In the genomic region with DNA sequence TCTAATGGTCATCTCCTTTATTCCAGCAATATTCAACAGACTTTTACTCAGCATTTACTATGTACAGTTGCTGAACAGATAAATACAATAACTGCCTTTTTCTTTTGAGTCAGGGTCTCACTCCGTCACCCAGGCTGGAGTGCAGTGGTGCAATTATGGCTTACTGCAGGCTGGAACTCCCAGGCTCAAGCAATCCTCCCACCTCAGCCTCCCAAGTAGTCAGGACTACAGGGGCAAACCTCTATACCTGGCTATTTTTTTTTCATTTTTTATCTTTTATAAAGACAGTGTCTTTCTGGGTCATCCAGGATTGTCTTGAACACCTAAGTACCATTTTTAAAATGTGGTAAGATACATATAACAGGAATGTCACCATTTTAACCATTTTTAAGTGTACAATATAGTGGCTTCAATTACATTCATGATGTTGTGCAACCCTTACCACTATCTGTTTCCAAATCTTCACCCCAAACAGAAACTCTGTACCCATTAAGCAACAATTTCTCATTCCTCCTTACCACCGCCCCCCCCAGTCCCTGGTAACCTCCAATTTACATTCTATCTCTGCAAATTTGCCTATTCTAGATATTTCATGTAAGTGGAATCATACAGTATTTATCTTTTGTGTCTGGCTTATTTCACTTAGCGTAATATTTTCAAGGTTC, we compare ENCODE assay signal across 29 cellular contexts.
DNase-seq lines count a peak whose midpoint lies in the region; ATAC-seq lines count a peak whose summit lies in the region.
"Had no signal": no experiment of that assay in that cellular context is flagged by ENCODE, and none has a peak within 500 bp of the region (broad histone marks: within the 10 kb centered on the region; RNA-seq: fewer than 3 reads in every experiment).

No MANE protein-coding gene starts in this region.

- H3K4me1 ChIP-seq in HAP-1, result no peaks in the 10 kb centered on the region
- H3K4me1 ChIP-seq: gastrocnemius medialis, left lung had no signal

- ATAC-seq in left lobe of liver, result peak; percentile 50
- ATAC-seq: A549; CD8-positive, alpha-beta T cell; effector memory CD8-positive, alpha-beta T cell; gastrocnemius medialis; left lung; Right ventricle myocardium inferior; stimulated activated naive CD8-positive, alpha-beta T cell treated with anti-CD3 and anti-CD28 coated beads, Interleukin-15, amount 100 ng/mL, for 72 hours had no signal

- H3K4me3 ChIP-seq in HAP-1, result no peak overlapping the region
- H3K4me3 ChIP-seq: A549, gastrocnemius medialis, left lung, PC-9 had no signal

- H3K9me3 ChIP-seq in HAP-1, result no peaks in the 10 kb centered on the region
- H3K9me3 ChIP-seq: A549, gastrocnemius medialis, left lung had no signal

- no peaks in the 10 kb centered on the region for H3K27me3 ChIP-seq in HAP-1 (ENCODE audit: low read depth)
- H3K27me3 ChIP-seq: gastrocnemius medialis, left lung had no signal

- DNase-seq in AML-193 (lab: John Stamatoyannopoulos, UW) (peak; percentile 89 to 93), MV-4-11 (lab: John Stamatoyannopoulos, UW) (peak; percentile 83), SKM-1 treated with dmso at 0.1 percent for 144 hours (lab: John Stamatoyannopoulos, UW; ENCODE audit: unreplicated experiment) (peak; percentile 31), left lobe of liver (ENCODE audit: low spot score) (no peak), T1000 (lab: John Stamatoyannopoulos, UW) (no peak), A172 (ENCODE audit: low spot score) (no peak), HAP-1 (ENCODE audit: low spot score in 2 of 2) (no peak)
- no peak for DNase-seq in stimulated activated CD4-positive, alpha-beta T cell treated with anti-CD3 and anti-CD28 coated beads, Interleukin-2, amount 100 ng/mL, for 48 hours
- DNase-seq: activated CD4-positive, alpha-beta T cell treated with anti-CD3 and anti-CD28 coated beads, Interleukin-2, amount 50 U/mL, for 4 hours; activated CD4-positive, CD25-positive, alpha-beta regulatory T cell; activated naive CD4-positive, alpha-beta T cell treated with anti-CD3 and anti-CD28 coated beads, Interleukin-2, amount 10 ng/mL, durations not matched to agents 7 days and 5 days; CD8-positive, alpha-beta T cell; cortex of kidney; DMS 273 treated with DMSO at 0.1 percent for 48 hours; effector memory CD8-positive, alpha-beta T cell; gastrocnemius medialis; GOT3; hippocampal formation; left lung; naive B cell; NCI-H1417; NCI-H2081; NCI-H2227 treated with DMSO at 0.1 percent for 48 hours; NCI-H69; nucleus accumbens; PC-9; stimulated activated naive CD8-positive, alpha-beta T cell treated with anti-CD3 and anti-CD28 coated beads, Interleukin-15, amount 100 ng/mL, for 72 hours had no signal

- in situ Hi-C loops in HAP-1 (cut with MboI; ENCODE audit: low sequenced_read_pairs), result no loop called here

- H3K36me3 ChIP-seq in HAP-1 (replicated peaks), result no peaks in the 10 kb centered on the region

Comparison
In these comparisons a context has a peak if more than half of its experiments do, and no peak if none do; other contexts are left out.
1. DNase-seq: peak in AML-193 (2 of 2), MV-4-11 (single experiment) and SKM-1 treated with dmso at 0.1 percent for 144 hours (single experiment); none in left lobe of liver (single experiment), stimulated activated CD4-positive, alpha-beta T cell treated with anti-CD3 and anti-CD28 coated beads, Interleukin-2, amount 100 ng/mL, for 48 hours (0 of 2), T1000 (single experiment), A172 (single experiment) and HAP-1 (0 of 2).